ENCODE assay signal across 15 cellular contexts in genomic region chr15:63560741-63561448, GRCh38. TPM values are rescaled to one million over a fixed set of nuclear protein-coding genes. Genes with fewer than 3 reads are reported as not detected.
A peak's percentile ranks its signal among the peaks of the same experiment; 100 is the strongest.
DNase-seq lines count a peak whose midpoint lies in the region; ATAC-seq and TF ChIP-seq lines count a peak whose summit lies in the region.
"Had no signal": no experiment of that assay in that cellular context is flagged by ENCODE, and none has a peak within 500 bp of the region (broad histone marks: within the 10 kb centered on the region; RNA-seq: fewer than 3 reads in every experiment).

No MANE protein-coding gene starts in this region.

- H3K9me3 Mint-ChIP-seq in CD8-positive, alpha-beta memory T cell = no peaks in the 10 kb centered on the region
- no peaks in the 10 kb centered on the region for H3K9me3 Mint-ChIP-seq in H9
- H3K9me3 Mint-ChIP-seq in activated naive CD8-positive, alpha-beta T cell treated with anti-CD3 and anti-CD28 coated beads for 36 hours = no peaks in the 10 kb centered on the region

- peak overlapping the region; percentile 5 for H3K18ac ChIP-seq in H9 (ENCODE audit: insufficient read length, low read depth, low read length)

- no peak overlapping the region for H3K4ac ChIP-seq in H9 (ENCODE audit: low read depth, low read length)

- H3K27ac Mint-ChIP-seq in CD8-positive, alpha-beta memory T cell = peak overlapping the region; percentile 0 to 74 (median 51)
- peak overlapping the region in 1 of 3 experiments; percentile 47; a peak in 1 of 7 replicates for H3K27ac Mint-ChIP-seq in H9
- H3K27ac Mint-ChIP-seq in activated naive CD8-positive, alpha-beta T cell treated with anti-CD3 and anti-CD28 coated beads for 36 hours = peak overlapping the region; percentile 80

- no peak overlapping the region for H3T11ph ChIP-seq in H9 (ENCODE audit: low read length)

- no peaks in the 10 kb centered on the region for H3K79me2 ChIP-seq in H9 (ENCODE audit: insufficient read depth, low read length)

- H3K14ac ChIP-seq in H9 (ENCODE audit: insufficient read depth, low read length) = no peak overlapping the region

- no peaks in the 10 kb centered on the region for H3K4me1 ChIP-seq in CD8-positive, alpha-beta memory T cell (ENCODE audit: insufficient read depth, low read length)
- H3K4me1 ChIP-seq in H9 (ENCODE audit: insufficient read depth, low read length) = peaks cover 16% of the 10 kb centered on the region
- H3K4me1 ChIP-seq: breast epithelium, thyroid gland had no signal

- H4K8ac ChIP-seq in H9 (replicated peaks; ENCODE audit: insufficient read length, low read depth, low read length) = no peak overlapping the region

- H2BK12ac ChIP-seq in H9 (ENCODE audit: insufficient read length, low read depth, low read length) = no peak overlapping the region

- ATAC-seq in HG02678 (IDR thresholded peaks at IDR 0.05; ENCODE audit: unreplicated experiment) (no peak), GM19455 (IDR thresholded peaks at IDR 0.05; ENCODE audit: unreplicated experiment) (no peak)

- no peaks in the 10 kb centered on the region for H3K27me3 ChIP-seq in CD8-positive, alpha-beta memory T cell (ENCODE audit: insufficient read depth, low read length, poor library complexity, severe bottlenecking)
- H3K27me3 ChIP-seq in H9 (ENCODE audit: insufficient read depth, low read length) = no peaks in the 10 kb centered on the region
- H3K27me3 ChIP-seq: breast epithelium, thyroid gland had no signal

- H3K9ac ChIP-seq in H9 (ENCODE audit: extremely low read depth, insufficient read length, low read length) = no peak overlapping the region

- H2AFZ ChIP-seq in H9 (ENCODE audit: low read length) = no peak overlapping the region

- H4K5ac ChIP-seq in H9 (ENCODE audit: insufficient read length, low read depth, low read length) = no peak overlapping the region

- intact Hi-C loops in posterior cingulate gyrus (cut with DNase I) = no loop called here

- H3K79me1 ChIP-seq in H9 (ENCODE audit: insufficient read depth, low read depth, low read length, poor library complexity, severe bottlenecking) = no peaks in the 10 kb centered on the region

- no peak overlapping the region for H3K4me2 ChIP-seq in H9 (ENCODE audit: insufficient read depth, insufficient read length, low read length)

- H3K27ac ChIP-seq in CD8-positive, alpha-beta memory T cell (ENCODE audit: low read depth, low read length) = no peak overlapping the region
- H3K27ac ChIP-seq in H9 (ENCODE audit: insufficient read length, low read depth, low read length) = no peak overlapping the region
- H3K27ac ChIP-seq: breast epithelium, HL-60, skin epidermis, thyroid gland had no signal

- H4K20me1 ChIP-seq in H9 (ENCODE audit: control insufficient read depth, insufficient read depth, insufficient read length) = no peaks in the 10 kb centered on the region

- no peaks in the 10 kb centered on the region for H3K23me2 ChIP-seq in H9 (ENCODE audit: insufficient read length, low read depth, low read length, poor library complexity, severe bottlenecking)

- H3K36me3 ChIP-seq in CD8-positive, alpha-beta memory T cell (ENCODE audit: insufficient read depth, low read length) = peaks cover 40% of the 10 kb centered on the region
- H3K36me3 ChIP-seq: breast epithelium had no signal

- no peak overlapping the region for H3K56ac ChIP-seq in H9 (ENCODE audit: insufficient read length, low read depth, low read length)

- no peak for DNase-seq in CD8-positive, alpha-beta memory T cell
- DNase-seq in H9 (no peak), posterior cingulate gyrus (no peak), 8988T (no peak)
- peak; percentile 51 for DNase-seq in activated naive CD8-positive, alpha-beta T cell treated with anti-CD3 and anti-CD28 coated beads for 36 hours
- peak; percentile 25 for DNase-seq in stimulated activated CD4-positive, alpha-beta T cell treated with anti-CD3 and anti-CD28 coated beads, Interleukin-12 subunit alpha, Interleukin-12 subunit beta, amount 100 ng/mL, for 4 hours
- DNase-seq: erythroblast, NCI-H526 treated with DMSO at 0.1 percent for 48 hours, SIG-M5, thyroid gland had no signal

- peaks cover 5 to 93% (median 28%) of the 10 kb centered on the region in 3 donors for H3K36me3 Mint-ChIP-seq in CD8-positive, alpha-beta memory T cell
- peaks cover 2 to 21% (median 11%) of the 10 kb centered on the region in 3 experiments; a peak in 5 of 7 replicates for H3K36me3 Mint-ChIP-seq in H9 (ENCODE audit: insufficient read depth in 1 of 3, low read depth in 3 of 3)
- peaks cover 51% of the 10 kb centered on the region for H3K36me3 Mint-ChIP-seq in activated naive CD8-positive, alpha-beta T cell treated with anti-CD3 and anti-CD28 coated beads for 36 hours

- no peak overlapping the region for H3K4me3 ChIP-seq in CD8-positive, alpha-beta memory T cell (ENCODE audit: low read length)
- H3K4me3 ChIP-seq: breast epithelium, skin epidermis, thyroid gland had no signal

- no peak overlapping the region for H2AK5ac ChIP-seq in H9 (ENCODE audit: insufficient read length, low read length)

- peaks cover 18 to 51% (median 39%) of the 10 kb centered on the region in 3 donors for H3K4me1 Mint-ChIP-seq in CD8-positive, alpha-beta memory T cell
- H3K4me1 Mint-ChIP-seq in H9 = peaks cover 21 to 32% of the 10 kb centered on the region in 2 experiments
- H3K4me1 Mint-ChIP-seq in activated naive CD8-positive, alpha-beta T cell treated with anti-CD3 and anti-CD28 coated beads for 36 hours = peaks cover 42% of the 10 kb centered on the region

- no peaks in the 10 kb centered on the region for H3K27me3 Mint-ChIP-seq in CD8-positive, alpha-beta memory T cell
- H3K27me3 Mint-ChIP-seq in H9 (ENCODE audit: low read depth) = no peaks in the 10 kb centered on the region
- no peaks in the 10 kb centered on the region for H3K27me3 Mint-ChIP-seq in activated naive CD8-positive, alpha-beta T cell treated with anti-CD3 and anti-CD28 coated beads for 36 hours

- H2BK15ac ChIP-seq in H9 (ENCODE audit: low read depth, low read length) = no peak overlapping the region

- no peak overlapping the region for H2BK5ac ChIP-seq in H9 (ENCODE audit: insufficient read length, low read length)

- no peak overlapping the region for H2BK120ac ChIP-seq in H9 (ENCODE audit: low read depth, low read length, poor library complexity, severe bottlenecking)

- no CpG with 5 or more reads among the region's 6 CpGs for WGBS in H9 (ENCODE audit: extremely low coverage, insufficient read length, low lambda C conversion rate)

- CTCF ChIA-PET in CD8-positive, alpha-beta memory T cell (lab: Charles Lee) = no interaction called here

- no peak overlapping the region for H3K4me3 Mint-ChIP-seq in CD8-positive, alpha-beta memory T cell
- H3K4me3 Mint-ChIP-seq in H9 = no peak overlapping the region
- peak overlapping the region; percentile 3 for H3K4me3 Mint-ChIP-seq in activated naive CD8-positive, alpha-beta T cell treated with anti-CD3 and anti-CD28 coated beads for 36 hours

- no peak overlapping the region for H2BK20ac ChIP-seq in H9 (ENCODE audit: low read depth, low read length, poor library complexity, severe bottlenecking)

- no peak overlapping the region for H4K91ac ChIP-seq in H9 (ENCODE audit: insufficient read length, low read depth, low read length)

- no peak overlapping the region for H3K23ac ChIP-seq in H9 (ENCODE audit: insufficient read length, low read depth, low read length)

- POLR2A ChIA-PET in CD8-positive, alpha-beta memory T cell (lab: Charles Lee) = no interaction called here

- no peak for TF ChIP-seq CTCF in H9 (conservative IDR thresholded peaks at IDR 0.05)

- no peaks in the 10 kb centered on the region for H3K9me3 ChIP-seq in CD8-positive, alpha-beta memory T cell (ENCODE audit: low read length)
- H3K9me3 ChIP-seq in H9 (ENCODE audit: control insufficient read depth, low read depth, low read length) = no peaks in the 10 kb centered on the region
- H3K9me3 ChIP-seq: breast epithelium, thyroid gland had no signal

RNA-seq across cellular contexts. Expression of gene FBXL22, which starts 36.3 kb away (rescaled TPM):
- total RNA-seq in CD8-positive, alpha-beta memory T cell = 1 to 10 TPM in 1 of 2 experiments, under 1 TPM in 1; 0.84 to 1.1 TPM
- polyA plus RNA-seq in CD8-positive, alpha-beta memory T cell = 0.97 TPM
- 0.48 and 0.52 TPM in 2 replicates for total RNA-seq in H9 (2021)
- under 1 TPM; 0.52 to 0.76 TPM for total RNA-seq in activated naive CD8-positive, alpha-beta T cell treated with anti-CD3 and anti-CD28 coated beads for 36 hours

RNA-seq across cellular contexts. Expression of gene USP3, which starts 56.5 kb away (rescaled TPM):
- total RNA-seq in CD8-positive, alpha-beta memory T cell = 10 to 100 TPM; 36.6 to 38.0 TPM
- polyA plus RNA-seq in CD8-positive, alpha-beta memory T cell = 50.7 TPM
- 12.0 and 14.2 TPM in 2 replicates for total RNA-seq in H9 (2021)
- 10 to 100 TPM; 42.2 to 46.0 TPM for total RNA-seq in activated naive CD8-positive, alpha-beta T cell treated with anti-CD3 and anti-CD28 coated beads for 36 hours

Comparison
In these comparisons a context has a peak if more than half of its experiments do, and no peak if none do; other contexts are left out.
1. DNase-seq: peak in activated naive CD8-positive, alpha-beta T cell treated with anti-CD3 and anti-CD28 coated beads for 36 hours (single experiment) and stimulated activated CD4-positive, alpha-beta T cell treated with anti-CD3 and anti-CD28 coated beads, Interleukin-12 subunit alpha, Interleukin-12 subunit beta, amount 100 ng/mL, for 4 hours (single experiment); none in CD8-positive, alpha-beta memory T cell (0 of 5), H9 (single experiment), posterior cingulate gyrus (0 of 10) and 8988T (single experiment).